Comparison of ENCODE assay signal across 10 cellular contexts in genomic region chr10:119237722-119238436, GRCh38. TPM values are rescaled to one million over a fixed set of nuclear protein-coding genes. Genes with fewer than 3 reads are reported as not detected.
DNase-seq lines count a peak whose midpoint lies in the region; ATAC-seq and TF ChIP-seq lines count a peak whose summit lies in the region.
"Had no signal": no experiment of that assay in that cellular context is flagged by ENCODE, and none has a peak within 500 bp of the region (broad histone marks: within the 10 kb centered on the region; RNA-seq: fewer than 3 reads in every experiment).

No MANE protein-coding gene starts in this region.

- peak overlapping the region; percentile 91 for H3K27ac Mint-ChIP-seq in activated naive CD4-positive, alpha-beta T cell treated with anti-CD3 and anti-CD28 coated beads, Interleukin-2, amount 50 U/mL, for 24 hours
- H3K27ac Mint-ChIP-seq in brain (peak overlapping the region; percentile 51 to 94 (median 85)), mesothelial cell of epicardium (peak overlapping the region; percentile 95), type B pancreatic cell (peak overlapping the region; percentile 80)

- H3K27me3 Mint-ChIP-seq in activated naive CD4-positive, alpha-beta T cell treated with anti-CD3 and anti-CD28 coated beads, Interleukin-2, amount 50 U/mL, for 24 hours: no peaks in the 10 kb centered on the region
- H3K27me3 Mint-ChIP-seq in brain (no peaks in the 10 kb centered on the region), mesothelial cell of epicardium (ENCODE audit: low read depth) (no peaks in the 10 kb centered on the region), type B pancreatic cell (no peaks in the 10 kb centered on the region)

- no peaks in the 10 kb centered on the region for H3K36me3 ChIP-seq in BE2C

- POLR2A ChIA-PET in HEK293T (lab: Yijun Ruan, JAX): no interaction called here

- peaks cover 80% of the 10 kb centered on the region for H3K4me1 Mint-ChIP-seq in activated naive CD4-positive, alpha-beta T cell treated with anti-CD3 and anti-CD28 coated beads, Interleukin-2, amount 50 U/mL, for 24 hours
- peaks cover 71% of the 10 kb centered on the region for H3K4me1 Mint-ChIP-seq in brain
- peaks cover 54% of the 10 kb centered on the region for H3K4me1 Mint-ChIP-seq in mesothelial cell of epicardium
- H3K4me1 Mint-ChIP-seq in type B pancreatic cell (ENCODE audit: unreplicated experiment): peaks cover 57% of the 10 kb centered on the region

- H3K27me3 ChIP-seq in BE2C: no peaks in the 10 kb centered on the region

- ATAC-seq in HG03280 (IDR thresholded peaks at IDR 0.05; ENCODE audit: unreplicated experiment): no peak
- ATAC-seq: GM12878 had no signal

- H3K4me3 ChIP-seq in BE2C (ENCODE audit: low read depth, low read length): no peak overlapping the region
- H3K4me3 ChIP-seq: GM12878 had no signal

- peak overlapping the region; percentile 19 for H3K4me3 Mint-ChIP-seq in activated naive CD4-positive, alpha-beta T cell treated with anti-CD3 and anti-CD28 coated beads, Interleukin-2, amount 50 U/mL, for 24 hours
- H3K4me3 Mint-ChIP-seq in brain (peak overlapping the region in 2 of 5 experiments; percentile 14 to 27), mesothelial cell of epicardium (no peak overlapping the region), type B pancreatic cell (peak overlapping the region; percentile 64)

- CTCF ChIA-PET in HEK293T (lab: Yijun Ruan, JAX): interaction anchor here (0.7 to 0.8 kb wide), 2 partner anchors 9 to 28 kb away, joined by 4 read pairs; no protein-coding TSS in a partner anchor

- no peaks in the 10 kb centered on the region for H3K9me3 Mint-ChIP-seq in activated naive CD4-positive, alpha-beta T cell treated with anti-CD3 and anti-CD28 coated beads, Interleukin-2, amount 50 U/mL, for 24 hours
- H3K9me3 Mint-ChIP-seq in brain (peaks cover 0 to 1% (median 0%) of the 10 kb centered on the region in 5 experiments), mesothelial cell of epicardium (no peaks in the 10 kb centered on the region), type B pancreatic cell (no peaks in the 10 kb centered on the region)

- TF ChIP-seq CTCF in brain (conservative IDR thresholded peaks at IDR 0.05) (no peak), mesothelial cell of epicardium (IDR thresholded peaks at IDR 0.05; ENCODE audit: unreplicated experiment) (no peak), type B pancreatic cell (conservative IDR thresholded peaks at IDR 0.05) (no peak), BE2C (IDR thresholded peaks at IDR 0.05; ENCODE audit: low read depth, low read length) (no peak)

- no peaks in the 10 kb centered on the region for H3K36me3 Mint-ChIP-seq in activated naive CD4-positive, alpha-beta T cell treated with anti-CD3 and anti-CD28 coated beads, Interleukin-2, amount 50 U/mL, for 24 hours
- H3K36me3 Mint-ChIP-seq in brain (no peaks in the 10 kb centered on the region), mesothelial cell of epicardium (no peaks in the 10 kb centered on the region), type B pancreatic cell (no peaks in the 10 kb centered on the region)

- peaks cover 8% of the 10 kb centered on the region for H3K4me1 ChIP-seq in BE2C

- H3K9me3 ChIP-seq in BE2C: no peaks in the 10 kb centered on the region

- no peak for DNase-seq in activated naive CD4-positive, alpha-beta T cell (lab: John Stamatoyannopoulos, UW)
- DNase-seq in mesothelial cell of epicardium (ENCODE audit: low spot score in 2 of 2, unreplicated experiment in 2 of 2) (no peak), type B pancreatic cell (ENCODE audit: extremely low spot score, unreplicated experiment) (no peak), BE2C (no peak), HEK293T (ENCODE audit: extremely low spot score) (no peak)
- DNase-seq: activated CD4-positive, CD25-positive, alpha-beta regulatory T cell had no signal

TF ChIP-seq in HEK293T, 16 proteins besides CTCF, POLR2A, EP300 and RAD21:
- TF ChIP-seq BHLHE40 (IDR thresholded peaks at IDR 0.05; ENCODE audit: borderline replicate concordance) (no peak), FOXA1 (IDR thresholded peaks at IDR 0.05) (no peak)

RNA-seq across cellular contexts. Expression of gene GRK5, which starts 30.5 kb away (rescaled TPM):
- polyA plus RNA-seq in brain (ENCODE audit: insufficient read depth, low read depth, low replicate concordance): 5.4 TPM
- total RNA-seq in mesothelial cell of epicardium (13.6 to 14.5 TPM (median 14.0 TPM) in 3 replicates), type B pancreatic cell (ENCODE audit: low replicate concordance) (10.8 and 24.8 TPM in 2 replicates)
- 2.5 TPM for polyA plus RNA-seq in BE2C (2012; ENCODE audit: insufficient read depth, insufficient read length, low read depth)

RNA-seq across cellular contexts. Expression of gene PRDX3, which starts 59.3 kb away (rescaled TPM):
- polyA plus RNA-seq in brain (ENCODE audit: insufficient read depth, low read depth, low replicate concordance): 78.8 TPM
- total RNA-seq in mesothelial cell of epicardium (85.7 to 91.5 TPM (median 86.5 TPM) in 3 replicates), type B pancreatic cell (ENCODE audit: low replicate concordance) (95.0 and 126 TPM in 2 replicates)
- 99.1 TPM for polyA plus RNA-seq in BE2C (2012; ENCODE audit: insufficient read depth, insufficient read length, low read depth)
